1 cellular context compared by ENCODE assay signal in genomic region chr2:904243-905024, GRCh38.
TF ChIP-seq lines count a peak whose summit lies in the region.

No MANE protein-coding gene starts in this region.

TF ChIP-seq in HepG2, 621 proteins besides CTCF, POLR2A, EP300 and RAD21 (continued from another document):
- no peak for TF ChIP-seq LBX2 (CRISPR knock-in tag; IDR thresholded peaks at IDR 0.05; ENCODE audit: borderline replicate concordance)
- TF ChIP-seq ZSCAN12 (CRISPR knock-in tag; IDR thresholded peaks at IDR 0.05): no peak
- TF ChIP-seq YEATS2 (CRISPR knock-in tag; IDR thresholded peaks at IDR 0.05; ENCODE audit: borderline replicate concordance): no peak
